Comparison of ENCODE assay signal across 16 cellular contexts in genomic region chr3:46163551-46163981, GRCh38. TPM values are rescaled to one million over a fixed set of nuclear protein-coding genes. Genes with fewer than 3 reads are reported as not detected.
A peak's percentile ranks its signal among the peaks of the same experiment; 100 is the strongest.
DNase-seq lines count a peak whose midpoint lies in the region; ATAC-seq and TF ChIP-seq lines count a peak whose summit lies in the region.
"Had no signal": no experiment of that assay in that cellular context is flagged by ENCODE, and none has a peak within 500 bp of the region (broad histone marks: within the 10 kb centered on the region; RNA-seq: fewer than 3 reads in every experiment).

No MANE protein-coding gene starts in this region.

- BruUV-seq in mammary epithelial cell (replicated peaks; lab: Mats Ljungman, UMichigan) = TSS peak; percentile 25

- 10% methylated on average over 3 of the region's 3 CpGs for WGBS in mammary epithelial cell (ENCODE audit: low coverage, missing lambda C conversion rate)

- CTCF ChIA-PET in mammary epithelial cell (lab: Charles Lee; ENCODE audit: low non-redundant PET) = no interaction called here

- peak overlapping the region; percentile 80 for H2AFZ ChIP-seq in mammary epithelial cell (ENCODE audit: low read depth, low read length)

- dilution Hi-C loops in mammary epithelial cell (cut with HindIII; ENCODE audit: low sequenced_read_pairs) = no loop called here

- peaks cover 19% of the 10 kb centered on the region for H3K79me2 ChIP-seq in mammary epithelial cell (ENCODE audit: insufficient read depth, low read length)

- H3K9me3 ChIP-seq in mammary epithelial cell (replicated peaks; ENCODE audit: insufficient read depth, low read length) = peaks cover 2% of the 10 kb centered on the region
- H3K9me3 ChIP-seq: ovary, SK-N-SH had no signal

- H3K27me3 ChIP-seq in mammary epithelial cell (ENCODE audit: insufficient read depth, low read length) = no peaks in the 10 kb centered on the region
- H3K27me3 ChIP-seq: ovary had no signal

- no peak for ATAC-seq in HG02678 (IDR thresholded peaks at IDR 0.05; ENCODE audit: unreplicated experiment)

- in situ Hi-C loops in mammary epithelial cell (cut with MboI; ENCODE audit: low sequenced_read_pairs in 2 of 2) = no loop called here

- DNase-seq in EH (ENCODE audit: low read depth) (peak; percentile 4), LoVo (ENCODE audit: low spot score) (peak; percentile 8), mammary epithelial cell (peak; percentile 91), kidney tubule cell (ENCODE audit: low spot score) (peak; percentile 66), 8988T (no peak), NCI-H1417 treated with DMSO at 0.1 percent for 48 hours (lab: John Stamatoyannopoulos, UW) (no peak), dermis blood vessel endothelial cell (no peak)
- DNase-seq: activated CD8-positive, alpha-beta memory T cell treated with anti-CD3 and anti-CD28 coated beads for 24 hours; activated effector memory CD4-positive, alpha-beta T cell treated with anti-CD3 and anti-CD28 coated beads, Interleukin-2, amount 50 U/mL, for 16 hours; foreskin melanocyte; NCI-H2107; NK-92 treated with Interleukin-12 subunit alpha and Interleukin-12 subunit beta, amount 100 ng/mL, for 24 hours; ovary; SK-N-SH; stimulated activated CD4-positive, alpha-beta T cell treated with anti-CD3 and anti-CD28 coated beads, Interleukin-12 subunit alpha, Interleukin-12 subunit beta, amount 100 ng/mL, for 4 hours had no signal

- H3K4me1 ChIP-seq in mammary epithelial cell (ENCODE audit: insufficient read depth, low read length) = peaks cover 22% of the 10 kb centered on the region

- peak overlapping the region; percentile 82 for H3K27ac ChIP-seq in mammary epithelial cell (ENCODE audit: insufficient read depth, low read depth, low read length)
- H3K27ac ChIP-seq: ovary had no signal

- H3K4me2 ChIP-seq in mammary epithelial cell (ENCODE audit: insufficient read depth, low read depth, low read length) = peak overlapping the region; percentile 65
- H3K4me2 ChIP-seq: SK-N-SH had no signal

- peak overlapping the region; percentile 30 for H3K9ac ChIP-seq in mammary epithelial cell (ENCODE audit: insufficient read depth, low read length)
- H3K9ac ChIP-seq: SK-N-SH had no signal

- intact Hi-C loops in mammary epithelial cell (cut with micrococcal nuclease) = loop anchor here (1.0 to 2.0 kb wide), 2 partner anchors 21 to 51 kb away; no protein-coding TSS in a partner anchor

- peak overlapping the region in 1 of 3 experiments; percentile 15 for H3K4me3 ChIP-seq in mammary epithelial cell (replicated peaks in 1 of 3; ENCODE audit: insufficient read depth in 1 of 3, low read depth in 2 of 3, low read length in 3 of 3)
- H3K4me3 ChIP-seq: ovary had no signal

- no peaks in the 10 kb centered on the region for H4K20me1 ChIP-seq in mammary epithelial cell (ENCODE audit: insufficient read depth, low read length)

- TF ChIP-seq CTCF in mammary epithelial cell (conservative IDR thresholded peaks at IDR 0.05 in 1 of 2, IDR thresholded peaks at IDR 0.05 in 1 of 2; ENCODE audit: extremely low read depth in 1 of 2, insufficient read depth in 1 of 2, low read depth in 1 of 2, low read length in 2 of 2) = no peak

- H3K36me3 ChIP-seq in mammary epithelial cell (ENCODE audit: insufficient read depth, low read length) = no peaks in the 10 kb centered on the region
- H3K36me3 ChIP-seq: ovary had no signal

RNA-seq across cellular contexts. Expression of gene CCR1, which starts 44.5 kb away (rescaled TPM):
- total RNA-seq in mammary epithelial cell = not detected
- polyA plus RNA-seq in mammary epithelial cell = 0.01 TPM
- polyA minus RNA-seq in mammary epithelial cell = not detected
- total RNA-seq in dermis blood vessel endothelial cell = not detected in 2 replicates
- polyA plus RNA-seq: SK-N-SH had no signal

Comparison
In these comparisons a context has a peak if more than half of its experiments do, and no peak if none do; other contexts are left out.
1. DNase-seq: peak in EH (single experiment), LoVo (single experiment), mammary epithelial cell (single experiment) and kidney tubule cell (single experiment); none in 8988T (single experiment), NCI-H1417 treated with DMSO at 0.1 percent for 48 hours (single experiment) and dermis blood vessel endothelial cell (single experiment).